ENCODE assay signal across 19 cellular contexts in genomic region chr4:123843137-123843536, GRCh38.
DNase-seq lines count a peak whose midpoint lies in the region; ATAC-seq and TF ChIP-seq lines count a peak whose summit lies in the region.
"Had no signal": no experiment of that assay in that cellular context is flagged by ENCODE, and none has a peak within 500 bp of the region (broad histone marks: within the 10 kb centered on the region; RNA-seq: fewer than 3 reads in every experiment).

No MANE protein-coding gene starts in this region.

- no peak overlapping the region for H3K4me3 Mint-ChIP-seq in GM23338
- no peak overlapping the region for H3K4me3 Mint-ChIP-seq in osteocyte (ENCODE audit: unreplicated experiment)
- H3K4me3 Mint-ChIP-seq: CD4-positive, alpha-beta T cell had no signal

- TF ChIP-seq EP300 in esophagus muscularis mucosa (IDR thresholded peaks at IDR 0.05) = no peak

- H3K36me3 ChIP-seq in GM23338 (ENCODE audit: insufficient read depth) = no peaks in the 10 kb centered on the region
- no peaks in the 10 kb centered on the region for H3K36me3 ChIP-seq in SK-N-MC (ENCODE audit: insufficient read depth, low read length)
- H3K36me3 ChIP-seq in esophagus muscularis mucosa = no peaks in the 10 kb centered on the region
- H3K36me3 ChIP-seq in smooth muscle cell (ENCODE audit: low read depth) = no peaks in the 10 kb centered on the region

- H3K27ac ChIP-seq in GM23338 (ENCODE audit: low read depth) (no peak overlapping the region), SK-N-MC (peak overlapping the region; percentile 84), esophagus muscularis mucosa (replicated peaks in 1 of 4) (peak overlapping the region; percentile 6 to 27 (median 16)), smooth muscle cell (ENCODE audit: low read depth) (no peak overlapping the region)
- H3K27ac ChIP-seq: A549, RWPE1 had no signal

- H3F3A ChIP-seq in GM23338 (replicated peaks; ENCODE audit: low read depth) = no peaks in the 10 kb centered on the region
- H3F3A ChIP-seq in smooth muscle cell (ENCODE audit: low read depth) = no peaks in the 10 kb centered on the region

- intact Hi-C loops in esophagus muscularis mucosa (cut with DNase I) = no loop called here

- H3K4me2 ChIP-seq in GM23338 = 0 out of 2 replicates have a peak overlapping the region, but pooled peaks have one; percentile 24
- no peak overlapping the region for H3K4me2 ChIP-seq in smooth muscle cell
- H3K4me2 ChIP-seq: A549 had no signal

- peaks cover 18% of the 10 kb centered on the region for H3K4me1 Mint-ChIP-seq in GM23338
- peaks cover 30% of the 10 kb centered on the region for H3K4me1 Mint-ChIP-seq in osteocyte (ENCODE audit: unreplicated experiment)

- H3K9me3 Mint-ChIP-seq in GM23338 (no peaks in the 10 kb centered on the region), osteocyte (ENCODE audit: unreplicated experiment) (peaks cover 16% of the 10 kb centered on the region)
- H3K9me3 Mint-ChIP-seq: CD4-positive, alpha-beta T cell had no signal

- 81% methylated on average over 1 of the region's 1 CpG for WGBS in esophagus muscularis mucosa
- WGBS in smooth muscle cell (ENCODE audit: low lambda C conversion rate) = 86% methylated on average over 1 of the region's 1 CpG

- TF ChIP-seq POLR2A in esophagus muscularis mucosa (IDR thresholded peaks at IDR 0.05; ENCODE audit: low read depth) = no peak

- H3K9me3 ChIP-seq in SK-N-MC (ENCODE audit: low read depth, low read length) = no peaks in the 10 kb centered on the region
- peaks cover 0 to 8% (median 0%) of the 10 kb centered on the region in 4 donors for H3K9me3 ChIP-seq in esophagus muscularis mucosa
- no peaks in the 10 kb centered on the region for H3K9me3 ChIP-seq in smooth muscle cell (replicated peaks; ENCODE audit: low read depth)
- H3K9me3 ChIP-seq: A549 had no signal

- H3K27me3 ChIP-seq in GM23338 (ENCODE audit: insufficient read depth) = no peaks in the 10 kb centered on the region
- no peaks in the 10 kb centered on the region for H3K27me3 ChIP-seq in esophagus muscularis mucosa
- no peaks in the 10 kb centered on the region for H3K27me3 ChIP-seq in smooth muscle cell (ENCODE audit: low read depth)

- peaks cover 4% of the 10 kb centered on the region for H3K27me3 Mint-ChIP-seq in GM23338 (ENCODE audit: insufficient read depth, low read depth, poor library complexity)
- H3K27me3 Mint-ChIP-seq in osteocyte (ENCODE audit: unreplicated experiment) = no peaks in the 10 kb centered on the region
- H3K27me3 Mint-ChIP-seq: CD4-positive, alpha-beta T cell had no signal

- no peak overlapping the region for H3K4me3 ChIP-seq in GM23338
- H3K4me3 ChIP-seq in SK-N-MC = peak overlapping the region; percentile 42
- no peak overlapping the region for H3K4me3 ChIP-seq in esophagus muscularis mucosa
- H3K4me3 ChIP-seq in smooth muscle cell = no peak overlapping the region
- H3K4me3 ChIP-seq: A549, GM12878 had no signal

- no peak for TF ChIP-seq CTCF in GM23338 (conservative IDR thresholded peaks at IDR 0.05; ENCODE audit: low read depth in 2 of 2)
- TF ChIP-seq CTCF in esophagus muscularis mucosa (IDR thresholded peaks at IDR 0.05) = no peak
- no peak for TF ChIP-seq CTCF in osteocyte (IDR thresholded peaks at IDR 0.05)
- no peak for TF ChIP-seq CTCF in smooth muscle cell (IDR thresholded peaks at IDR 0.05; ENCODE audit: borderline replicate concordance, insufficient read depth, poor library complexity, severe bottlenecking)

- no peaks in the 10 kb centered on the region for H3K9me2 ChIP-seq in GM23338 (ENCODE audit: insufficient read depth)

- H3K9ac ChIP-seq in SK-N-MC (ENCODE audit: insufficient read length) (no peak overlapping the region), smooth muscle cell (ENCODE audit: low read depth) (no peak overlapping the region)

- no peak overlapping the region; the same call in 1 of the 2 replicates for H3K27ac Mint-ChIP-seq in GM23338
- peak overlapping the region; percentile 74 for H3K27ac Mint-ChIP-seq in osteocyte (ENCODE audit: unreplicated experiment)
- H3K27ac Mint-ChIP-seq: CD4-positive, alpha-beta T cell had no signal

- no peaks in the 10 kb centered on the region for H3K79me2 ChIP-seq in GM23338 (replicated peaks; ENCODE audit: insufficient read depth)
- H3K79me2 ChIP-seq in smooth muscle cell (ENCODE audit: low read depth) = no peaks in the 10 kb centered on the region

- DNase-seq in GM23338 (ENCODE audit: low spot score) = no peak
- no peak for DNase-seq in SK-N-MC (ENCODE audit: low read depth, low spot score)
- DNase-seq in esophagus muscularis mucosa (ENCODE audit: extremely low spot score) = no peak
- no peak for DNase-seq in osteocyte (ENCODE audit: extremely low spot score, unreplicated experiment)
- no peak for DNase-seq in smooth muscle cell (lab: John Stamatoyannopoulos, UW; ENCODE audit: unreplicated experiment)
- DNase-seq in dermis blood vessel endothelial cell = no peak
- DNase-seq: Calu3; CD4-positive, alpha-beta T cell; EL; KG1; NCI-H1105 treated with DMSO at 0.1 percent for 48 hours; NCI-H1694; NCI-H510A treated with DMSO at 0.1 percent for 48 hours; NCI-H774; PC-3 had no signal

- ATAC-seq in GM23338 (no peak), GM18867 (IDR thresholded peaks at IDR 0.05; ENCODE audit: unreplicated experiment) (no peak)
- ATAC-seq: A549, GM12878, PC-3 had no signal

- H4K20me1 ChIP-seq in GM23338 (replicated peaks; ENCODE audit: insufficient read depth) = no peaks in the 10 kb centered on the region
- no peaks in the 10 kb centered on the region for H4K20me1 ChIP-seq in smooth muscle cell (ENCODE audit: low read depth)

- H3K36me3 Mint-ChIP-seq in GM23338 (ENCODE audit: low read depth) = peaks cover 14% of the 10 kb centered on the region; the same call in 2 of the 3 replicates
- H3K36me3 Mint-ChIP-seq in osteocyte (ENCODE audit: unreplicated experiment) = peaks cover 9% of the 10 kb centered on the region

- H2AFZ ChIP-seq in GM23338 (no peak overlapping the region), smooth muscle cell (ENCODE audit: low read depth) (no peak overlapping the region)

- H3K4me1 ChIP-seq in GM23338 (ENCODE audit: insufficient read depth) = peaks cover 16% of the 10 kb centered on the region
- H3K4me1 ChIP-seq in esophagus muscularis mucosa = peaks cover 3 to 37% (median 27%) of the 10 kb centered on the region in 4 donors
- H3K4me1 ChIP-seq in smooth muscle cell (ENCODE audit: low read depth) = no peaks in the 10 kb centered on the region
- H3K4me1 ChIP-seq: A549 had no signal

TF ChIP-seq in GM23338, 12 proteins besides CTCF, POLR2A, EP300 and RAD21 (continues in another document):
- TF ChIP-seq ZNF114 (CRISPR knock-in tag; IDR thresholded peaks at IDR 0.05) = no peak
- TF ChIP-seq EZH2phosphoT487 (IDR thresholded peaks at IDR 0.05; ENCODE audit: unreplicated experiment) = no peak
- TF ChIP-seq JUNB (IDR thresholded peaks at IDR 0.05; ENCODE audit: unreplicated experiment) = no peak
- TF ChIP-seq POLR2AphosphoS5 (IDR thresholded peaks at IDR 0.05; ENCODE audit: low read depth) = no peak
- no peak for TF ChIP-seq ETS1 (IDR thresholded peaks at IDR 0.05)

Comparison
In these comparisons a context has a peak if more than half of its experiments do, and no peak if none do; other contexts are left out.
1. H3K27ac ChIP-seq: peak in SK-N-MC (single experiment) and esophagus muscularis mucosa (4 of 4); none in GM23338 (single experiment) and smooth muscle cell (single experiment).